9 cellular contexts compared by ENCODE assay signal in the genomic region with DNA sequence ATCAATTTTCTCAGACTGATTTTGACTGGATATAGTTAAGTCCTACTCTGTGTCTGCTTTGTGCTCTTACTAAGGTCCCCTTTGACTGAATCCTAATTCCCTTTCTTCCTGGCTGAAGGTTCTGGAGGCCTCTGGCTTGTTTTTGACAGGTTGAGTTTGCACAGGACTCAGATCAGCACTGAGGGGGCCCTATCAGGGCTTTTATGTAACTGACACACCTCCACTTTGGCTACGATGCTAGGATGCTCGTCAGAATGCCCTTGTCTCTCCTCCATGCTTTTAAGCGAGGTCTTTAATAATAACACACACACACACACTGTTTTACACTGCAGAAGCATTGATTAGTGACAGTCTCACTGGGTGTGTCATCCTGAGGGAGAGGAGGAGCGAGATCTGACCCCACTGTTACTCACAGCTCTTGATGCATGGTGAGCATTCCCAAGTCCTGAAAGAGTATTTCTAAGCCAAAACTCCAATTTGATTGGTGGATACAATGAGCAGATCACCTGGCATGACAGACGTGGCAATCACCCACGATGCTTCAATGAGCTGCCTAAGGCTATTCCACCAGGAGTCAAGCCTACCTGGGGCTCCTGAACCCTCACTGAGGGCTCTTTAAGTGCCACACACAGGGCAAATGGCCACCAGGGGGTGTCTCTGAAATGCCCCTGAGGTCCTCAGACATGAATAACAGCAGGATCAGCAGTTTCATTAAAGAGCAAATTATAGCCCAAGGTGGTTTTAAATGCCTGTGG.
DNase-seq lines count a peak whose midpoint lies in the region; ATAC-seq and TF ChIP-seq lines count a peak whose summit lies in the region.
"Had no signal": no experiment of that assay in that cellular context is flagged by ENCODE, and none has a peak within 500 bp of the region (broad histone marks: within the 10 kb centered on the region; RNA-seq: fewer than 3 reads in every experiment).

No MANE protein-coding gene starts in this region.

- peak; percentile 45 for ATAC-seq in activated T-helper 17 cell treated with anti-CD3 and anti-CD28 coated beads, Interleukin-2, amount 50 U/mL, for 72 hours (replicated peaks)
- ATAC-seq in GM18868 (IDR thresholded peaks at IDR 0.05; ENCODE audit: unreplicated experiment): no peak

- H2AFZ ChIP-seq in Loucy (ENCODE audit: low read length): no peak overlapping the region

- H3K27me3 Mint-ChIP-seq in activated T-helper 17 cell treated with anti-CD3 and anti-CD28 coated beads, Interleukin-2, amount 50 U/mL, for 72 hours: peaks cover 19% of the 10 kb centered on the region
- H3K27me3 Mint-ChIP-seq in mesothelial cell of epicardium (ENCODE audit: low read depth): peaks cover 4% of the 10 kb centered on the region

- no peak for TF ChIP-seq POLR2A in testis (IDR thresholded peaks at IDR 0.05)

- H3K4me3 ChIP-seq in Loucy (ENCODE audit: low read length, poor library complexity, severe bottlenecking) (no peak overlapping the region), testis (no peak overlapping the region)

- H3K27me3 ChIP-seq in Loucy (ENCODE audit: insufficient read depth, low read length, poor library complexity, severe bottlenecking) (no peaks in the 10 kb centered on the region), testis (no peaks in the 10 kb centered on the region)

- H3K9ac ChIP-seq in Loucy (ENCODE audit: low read depth, low read length, poor library complexity, severe bottlenecking): no peak overlapping the region

- no peak overlapping the region for H3K27ac Mint-ChIP-seq in activated T-helper 17 cell treated with anti-CD3 and anti-CD28 coated beads, Interleukin-2, amount 50 U/mL, for 72 hours
- H3K27ac Mint-ChIP-seq in mesothelial cell of epicardium: no peak overlapping the region
- H3K27ac Mint-ChIP-seq: stimulated activated naive CD8-positive, alpha-beta T cell treated with anti-CD3 and anti-CD28 coated beads, Interleukin-15, Interleukin-2, amounts not matched to agents 100 ng/mL and 50 ng/mL, for 24 hours had no signal

- H3K4me1 ChIP-seq in Loucy (ENCODE audit: insufficient read depth, low read length, poor library complexity, severe bottlenecking): peaks cover 8% of the 10 kb centered on the region
- H3K4me1 ChIP-seq in testis: no peaks in the 10 kb centered on the region

- H3K36me3 ChIP-seq in Loucy (ENCODE audit: insufficient read depth, low read length) (no peaks in the 10 kb centered on the region), testis (ENCODE audit: low read depth, missing control alignments) (no peaks in the 10 kb centered on the region)

- no peak overlapping the region for H3K4me3 Mint-ChIP-seq in activated T-helper 17 cell treated with anti-CD3 and anti-CD28 coated beads, Interleukin-2, amount 50 U/mL, for 72 hours
- H3K4me3 Mint-ChIP-seq in mesothelial cell of epicardium: no peak overlapping the region
- H3K4me3 Mint-ChIP-seq: stimulated activated naive CD8-positive, alpha-beta T cell treated with anti-CD3 and anti-CD28 coated beads, Interleukin-15, Interleukin-2, amounts not matched to agents 100 ng/mL and 50 ng/mL, for 24 hours had no signal

- TF ChIP-seq CTCF in Loucy (conservative IDR thresholded peaks at IDR 0.05; ENCODE audit: low read length): peak; percentile 77
- peak; percentile 23 for TF ChIP-seq CTCF in mesothelial cell of epicardium (IDR thresholded peaks at IDR 0.05; ENCODE audit: unreplicated experiment)
- no peak for TF ChIP-seq CTCF in testis (IDR thresholded peaks at IDR 0.05)

- DNase-seq in GDM1 (lab: John Stamatoyannopoulos, UW) (peak; percentile 29), mesothelial cell of epicardium (ENCODE audit: low spot score in 2 of 2, unreplicated experiment in 2 of 2) (no peak), testis (no peak), midbrain (lab: John Stamatoyannopoulos, UW) (no peak), KG1 (lab: John Stamatoyannopoulos, UW) (no peak)

- H3K9me3 Mint-ChIP-seq in activated T-helper 17 cell treated with anti-CD3 and anti-CD28 coated beads, Interleukin-2, amount 50 U/mL, for 72 hours: no peaks in the 10 kb centered on the region
- H3K9me3 Mint-ChIP-seq in mesothelial cell of epicardium: no peaks in the 10 kb centered on the region
- H3K9me3 Mint-ChIP-seq: stimulated activated naive CD8-positive, alpha-beta T cell treated with anti-CD3 and anti-CD28 coated beads, Interleukin-15, Interleukin-2, amounts not matched to agents 100 ng/mL and 50 ng/mL, for 24 hours had no signal

- no peaks in the 10 kb centered on the region for H3K9me3 ChIP-seq in Loucy (ENCODE audit: insufficient read depth, low read depth, low read length)
- no peaks in the 10 kb centered on the region for H3K9me3 ChIP-seq in testis

- H3K79me2 ChIP-seq in Loucy (ENCODE audit: insufficient read depth, low read length): no peaks in the 10 kb centered on the region

- no peak overlapping the region for H3K27ac ChIP-seq in testis

- peaks cover 4% of the 10 kb centered on the region; the same call in 1 of the 2 replicates for H3F3A ChIP-seq in Loucy (ENCODE audit: low read depth)

- no peak overlapping the region for H3K4me2 ChIP-seq in Loucy (ENCODE audit: low read depth, low read length, poor library complexity, severe bottlenecking)

- no peaks in the 10 kb centered on the region for H3K4me1 Mint-ChIP-seq in activated T-helper 17 cell treated with anti-CD3 and anti-CD28 coated beads, Interleukin-2, amount 50 U/mL, for 72 hours
- H3K4me1 Mint-ChIP-seq in mesothelial cell of epicardium: no peaks in the 10 kb centered on the region

- WGBS in testis, 2 donors: 66 to 78% methylated on average over 6 of the region's 6 CpGs

- H3K36me3 Mint-ChIP-seq in activated T-helper 17 cell treated with anti-CD3 and anti-CD28 coated beads, Interleukin-2, amount 50 U/mL, for 72 hours (ENCODE audit: low read depth): no peaks in the 10 kb centered on the region
- H3K36me3 Mint-ChIP-seq in mesothelial cell of epicardium: no peaks in the 10 kb centered on the region

- intact Hi-C loops in testis (cut with DNase I; ENCODE audit: low total_unique reads): no loop called here

- H3K9me2 ChIP-seq in Loucy (replicated peaks; ENCODE audit: low read depth, low read length): no peaks in the 10 kb centered on the region

- no peaks in the 10 kb centered on the region for H4K20me1 ChIP-seq in Loucy (ENCODE audit: insufficient read depth, low read length, poor library complexity, severe bottlenecking)

Comparison
In these comparisons a context has a peak if more than half of its experiments do, and no peak if none do; other contexts are left out.
1. CTCF ChIP-seq: peak in Loucy (single experiment) and mesothelial cell of epicardium (single experiment); none in testis (0 of 3).